ENCODE assay signal across 21 cellular contexts in genomic region chr1:50893466-50893865, GRCh38.
A peak's percentile ranks its signal among the peaks of the same experiment; 100 is the strongest.
DNase-seq lines count a peak whose midpoint lies in the region; ATAC-seq, FAIRE-seq and TF ChIP-seq lines count a peak whose summit lies in the region.
"Had no signal": no experiment of that assay in that cellular context is flagged by ENCODE, and none has a peak within 500 bp of the region (broad histone marks: within the 10 kb centered on the region; RNA-seq: fewer than 3 reads in every experiment).

No MANE protein-coding gene starts in this region.

- H3K9me3 Mint-ChIP-seq in stimulated activated naive B cell treated with anti-CD40 and anti-IgM and Interleukin-4, amounts not matched to agents 10 μg/mL and 1 μg/mL and 100 μg/mL, for 72 hours = peaks cover 5 to 6% of the 10 kb centered on the region in 2 donors

- H2AFZ ChIP-seq in HepG2 (ENCODE audit: low read length) = no peak overlapping the region

- intact Hi-C loops in HepG2 (cut with micrococcal nuclease; ENCODE audit: unreplicated experiment) = no loop called here

- H3K27me3 ChIP-seq in bronchial epithelial cell (ENCODE audit: control insufficient read depth, insufficient read depth, low read length) (no peaks in the 10 kb centered on the region), foreskin keratinocyte (no peaks in the 10 kb centered on the region), HepG2 (ENCODE audit: control insufficient read depth in 1 of 2, insufficient read depth in 2 of 2, low read length in 2 of 2) (no peaks in the 10 kb centered on the region)
- H3K27me3 ChIP-seq: BLaER1 had no signal

- H3K9ac ChIP-seq in HepG2 (ENCODE audit: insufficient read depth, low read depth, low read length) = no peak overlapping the region
- H3K9ac ChIP-seq: BLaER1 had no signal

- H3K4me3 ChIP-seq in bronchial epithelial cell (ENCODE audit: low read depth, low read length) = no peak overlapping the region
- no peak overlapping the region for H3K4me3 ChIP-seq in HepG2 (replicated peaks in 1 of 3; ENCODE audit: insufficient read depth in 1 of 3, low read depth in 2 of 3, low read length in 3 of 3)
- H3K4me3 ChIP-seq: BLaER1 had no signal

- peaks cover 11% of the 10 kb centered on the region for H3K79me2 ChIP-seq in HepG2 (ENCODE audit: insufficient read depth, low read length)

- in situ Hi-C loops in HepG2 (cut with HindIII; ENCODE audit: extremely low pct_ligation_motif_present, low pct_unique_long_range_greater_than_20kb) = no loop called here

- H3K9me3 ChIP-seq in HepG2 (ENCODE audit: low read length) = no peaks in the 10 kb centered on the region

- H3K27ac ChIP-seq in foreskin keratinocyte = no peak overlapping the region
- no peak overlapping the region for H3K27ac ChIP-seq in HepG2 (ENCODE audit: extremely low read length, insufficient read depth, low read length)
- H3K27ac ChIP-seq: BLaER1 had no signal

- FAIRE-seq in bronchial epithelial cell (lab: Jason Lieb, UNC) (no peak), HepG2 (lab: Jason Lieb, UNC) (no peak)
- FAIRE-seq: A204.1, HTR-8/SVneo had no signal

- no peaks in the 10 kb centered on the region for H3K27me3 Mint-ChIP-seq in stimulated activated naive B cell treated with anti-CD40 and anti-IgM and Interleukin-4, amounts not matched to agents 10 μg/mL and 1 μg/mL and 100 μg/mL, for 72 hours
- H3K27me3 Mint-ChIP-seq: CD4-positive, alpha-beta memory T cell; IgD-negative memory B cell had no signal

- no peak for TF ChIP-seq RAD21 in HepG2 (CRISPR knock-in tag; IDR thresholded peaks at IDR 0.05)

- TF ChIP-seq EP300 in HepG2 (IDR thresholded peaks at IDR 0.05; ENCODE audit: low read depth in 2 of 2, low read length in 2 of 2) = no peak
- no peak for TF ChIP-seq EP300 in HepG2 (CRISPR knock-in tag; IDR thresholded peaks at IDR 0.05; ENCODE audit: borderline replicate concordance)

- H3K4me3 Mint-ChIP-seq in stimulated activated naive B cell treated with anti-CD40 and anti-IgM and Interleukin-4, amounts not matched to agents 10 μg/mL and 1 μg/mL and 100 μg/mL, for 72 hours = no peak overlapping the region
- H3K4me3 Mint-ChIP-seq: CD14-positive monocyte; CD4-positive, alpha-beta memory T cell; HFFc6 had no signal

- peak overlapping the region; percentile 69 for H3K27ac Mint-ChIP-seq in stimulated activated naive B cell treated with anti-CD40 and anti-IgM and Interleukin-4, amounts not matched to agents 10 μg/mL and 1 μg/mL and 100 μg/mL, for 72 hours
- H3K27ac Mint-ChIP-seq: CD14-positive monocyte, HFFc6, IgD-negative memory B cell had no signal

- H3K4me1 Mint-ChIP-seq in stimulated activated naive B cell treated with anti-CD40 and anti-IgM and Interleukin-4, amounts not matched to agents 10 μg/mL and 1 μg/mL and 100 μg/mL, for 72 hours = peaks cover 21 to 40% of the 10 kb centered on the region in 2 donors

- H3K4me1 ChIP-seq in foreskin keratinocyte (peaks cover 3% of the 10 kb centered on the region), HepG2 (ENCODE audit: insufficient read depth, low read length) (no peaks in the 10 kb centered on the region)
- H3K4me1 ChIP-seq: BLaER1 had no signal

- TF ChIP-seq POLR2A in HepG2 (IDR thresholded peaks at IDR 0.05; ENCODE audit: insufficient read depth in 1 of 2, low read depth in 2 of 2, low read length in 2 of 2) = no peak

- no peak overlapping the region for H3K4me2 ChIP-seq in HepG2 (ENCODE audit: low read depth, low read length)
- H3K4me2 ChIP-seq: BLaER1 had no signal

- POLR2A ChIA-PET in HepG2 (lab: Yijun Ruan, JAX) = no interaction called here

- TF ChIP-seq CTCF in bronchial epithelial cell (IDR thresholded peaks at IDR 0.05; ENCODE audit: insufficient read depth, low read length, severe bottlenecking) = no peak
- no peak for TF ChIP-seq CTCF in foreskin keratinocyte (conservative IDR thresholded peaks at IDR 0.05)
- TF ChIP-seq CTCF in HepG2 (CRISPR knock-in tag; IDR thresholded peaks at IDR 0.05) = no peak

- BruUV-seq in HepG2 (replicated peaks; lab: Mats Ljungman, UMichigan) = no TSS peak

- peaks cover 17 to 27% of the 10 kb centered on the region in 2 donors for H3K36me3 Mint-ChIP-seq in stimulated activated naive B cell treated with anti-CD40 and anti-IgM and Interleukin-4, amounts not matched to agents 10 μg/mL and 1 μg/mL and 100 μg/mL, for 72 hours

- DNase-seq in M059J (ENCODE audit: low read depth) (peak; percentile 19), bronchial epithelial cell (ENCODE audit: low read depth) (peak; percentile 10), foreskin keratinocyte (no peak), COR-L47 (lab: John Stamatoyannopoulos, UW) (no peak), HepG2 (ENCODE audit: low spot score) (no peak), NOMO-1 (lab: John Stamatoyannopoulos, UW; ENCODE audit: unreplicated experiment in 2 of 2) (no peak)
- no peak for DNase-seq in stimulated activated naive B cell treated with anti-CD40 and anti-IgM and Interleukin-4, amounts not matched to agents 10 μg/mL and 1 μg/mL and 100 μg/mL, for 72 hours
- DNase-seq: ACHN; Calu3; CD4-positive, alpha-beta memory T cell; DMS79 treated with DMSO at 0.1 percent for 48 hours; GF-D8; GOT3; H7; HFFc6 had no signal

- H4K20me1 ChIP-seq in HepG2 (ENCODE audit: insufficient read depth, low read length) = no peaks in the 10 kb centered on the region

- peak; percentile 27 for ATAC-seq in foreskin keratinocyte
- peak in 1 of 2 donors; percentile 34 for ATAC-seq in stimulated activated naive B cell treated with anti-CD40 and anti-IgM and Interleukin-4, amounts not matched to agents 10 μg/mL and 1 μg/mL and 100 μg/mL, for 72 hours (replicated peaks)
- no peak for ATAC-seq in HepG2
- ATAC-seq: HCT116 had no signal

- no peaks in the 10 kb centered on the region for H3K36me3 ChIP-seq in bronchial epithelial cell (ENCODE audit: control insufficient read depth, insufficient read depth, low read length)
- H3K36me3 ChIP-seq in HepG2 (replicated peaks in 1 of 2; ENCODE audit: control insufficient read depth in 1 of 2, insufficient read depth in 2 of 2, low read length in 2 of 2) = peaks cover 0 to 4% of the 10 kb centered on the region in 2 experiments; a peak in 1 of 5 replicates

- CTCF ChIA-PET in HepG2 (lab: Yijun Ruan, JAX; ENCODE audit: low intra/inter-chr PET ratio, low total read pairs) = no interaction called here

- WGBS in HepG2 (ENCODE audit: low lambda C conversion rate) = 100% methylated on average over 1 of the region's 1 CpG

TF ChIP-seq in HepG2, 621 proteins besides CTCF, POLR2A, EP300 and RAD21:
- TF ChIP-seq ZKSCAN8 (CRISPR knock-in tag; IDR thresholded peaks at IDR 0.05; ENCODE audit: borderline replicate concordance) (no peak), ZNF564 (CRISPR knock-in tag; IDR thresholded peaks at IDR 0.05) (no peak), AGO1 (IDR thresholded peaks at IDR 0.05; ENCODE audit: low read depth, low read length, poor library complexity, severe bottlenecking) (no peak), SNAPC5 (CRISPR knock-in tag; IDR thresholded peaks at IDR 0.05; ENCODE audit: borderline replicate concordance) (no peak), ZSCAN21 (CRISPR knock-in tag; IDR thresholded peaks at IDR 0.05; ENCODE audit: borderline replicate concordance) (no peak), NR3C1 (CRISPR knock-in tag; IDR thresholded peaks at IDR 0.05) (no peak), RFX5 (IDR thresholded peaks at IDR 0.05; ENCODE audit: low read depth, low read length) (no peak)

Comparison
In these comparisons a context has a peak if more than half of its experiments do, and no peak if none do; other contexts are left out.
1. DNase-seq: peak in M059J (single experiment) and bronchial epithelial cell (single experiment); none in foreskin keratinocyte (0 of 2), stimulated activated naive B cell treated with anti-CD40 and anti-IgM and Interleukin-4, amounts not matched to agents 10 μg/mL and 1 μg/mL and 100 μg/mL, for 72 hours (single experiment), COR-L47 (single experiment), HepG2 (single experiment) and NOMO-1 (0 of 2).